34 cellular contexts compared by ENCODE assay signal in genomic region chr15:80633235-80633634, GRCh38.
"Had no signal": no experiment of that assay in that cellular context is flagged by ENCODE, and none has a peak within 500 bp of the region (broad histone marks: within the 10 kb centered on the region; RNA-seq: fewer than 3 reads in every experiment).

No MANE protein-coding gene starts in this region.

- H3K9me3 ChIP-seq: MG63 had no signal

- H3K27me3 ChIP-seq: MG63 had no signal

- H3K27ac ChIP-seq: KMS-11 had no signal

- H3K36me3 ChIP-seq: MG63 had no signal

- DNase-seq: Karpas-422, Kasumi-1, MG63, MM.1S, MV-4-11, NCI-H1048, NCI-H1092, NCI-H1092 treated with DMSO at 0.1 percent for 48 hours, NCI-H1105, NCI-H1105 treated with DMSO at 0.1 percent for 48 hours, NCI-H1417, NCI-H1417 treated with DMSO at 0.1 percent for 48 hours, NCI-H1436, NCI-H1436 treated with DMSO at 0.1 percent for 48 hours, NCI-H146, NCI-H1694, NCI-H1694 treated with DMSO at 0.1 percent for 48 hours, NCI-H187, NCI-H187 treated with DMSO at 0.1 percent for 48 hours, NCI-H1930, NCI-H2029, NCI-H2029 treated with DMSO at 0.1 percent for 48 hours, NCI-H2081, NCI-H2081 treated with DMSO at 0.1 percent for 48 hours, NCI-H2107, NCI-H2171, NCI-H2227 treated with DMSO at 0.1 percent for 48 hours, NCI-H226, NCI-H345, NCI-H446, NCI-H446 treated with DMSO at 0.1 percent for 48 hours, NCI-H510A, NCI-H510A treated with DMSO at 0.1 percent for 48 hours had no signal

- H3K4me3 ChIP-seq: MG63 had no signal
